20 cellular contexts compared by ENCODE assay signal in genomic region chr12:63928305-63928704, GRCh38.
DNase-seq lines count a peak whose midpoint lies in the region; ATAC-seq, FAIRE-seq and TF ChIP-seq lines count a peak whose summit lies in the region.
"Had no signal": no experiment of that assay in that cellular context is flagged by ENCODE, and none has a peak within 500 bp of the region (broad histone marks: within the 10 kb centered on the region; RNA-seq: fewer than 3 reads in every experiment).

No MANE protein-coding gene starts in this region.

- H3K27me3 ChIP-seq in psoas muscle (ENCODE audit: insufficient read depth in 3 of 3, low read length in 2 of 3), result peaks cover 0 to 2% (median 0%) of the 10 kb centered on the region in 3 donors
- H3K27me3 ChIP-seq in HepG2 (ENCODE audit: control insufficient read depth in 1 of 2, insufficient read depth in 2 of 2, low read length in 2 of 2), result no peaks in the 10 kb centered on the region
- H3K27me3 ChIP-seq in ascending aorta, result no peaks in the 10 kb centered on the region
- H3K27me3 ChIP-seq: adrenal gland had no signal

- H3K27ac ChIP-seq in psoas muscle, result no peak overlapping the region
- no peak overlapping the region for H3K27ac ChIP-seq in HepG2 (ENCODE audit: extremely low read length, insufficient read depth, low read length)
- H3K27ac ChIP-seq in ascending aorta, result no peak overlapping the region
- H3K27ac ChIP-seq: adrenal gland, C4-2B had no signal

- TF ChIP-seq POLR2A in HepG2 (IDR thresholded peaks at IDR 0.05; ENCODE audit: insufficient read depth in 1 of 2, low read depth in 2 of 2, low read length in 2 of 2), result no peak

- intact Hi-C loops in psoas muscle (cut with DNase I), result no loop called here
- intact Hi-C loops in HepG2 (cut with micrococcal nuclease; ENCODE audit: unreplicated experiment), result no loop called here
- intact Hi-C loops in ascending aorta (cut with DNase I), result no loop called here

- H2AFZ ChIP-seq in HepG2 (ENCODE audit: low read length), result no peak overlapping the region

- no peak overlapping the region for H3K9ac ChIP-seq in HepG2 (ENCODE audit: insufficient read depth, low read depth, low read length)

- TF ChIP-seq RAD21 in HepG2 (CRISPR knock-in tag; IDR thresholded peaks at IDR 0.05), result no peak

- no peaks in the 10 kb centered on the region for H3K36me3 ChIP-seq in psoas muscle (ENCODE audit: insufficient read depth in 1 of 2, low read depth in 1 of 2)
- no peaks in the 10 kb centered on the region for H3K36me3 ChIP-seq in HepG2 (replicated peaks in 1 of 2; ENCODE audit: control insufficient read depth in 1 of 2, insufficient read depth in 2 of 2, low read length in 2 of 2)
- no peaks in the 10 kb centered on the region for H3K36me3 ChIP-seq in ascending aorta
- H3K36me3 ChIP-seq: adrenal gland had no signal

- H3K79me2 ChIP-seq in HepG2 (ENCODE audit: insufficient read depth, low read length), result no peaks in the 10 kb centered on the region

- in situ Hi-C loops in HepG2 (cut with HindIII; ENCODE audit: extremely low pct_ligation_motif_present, low pct_unique_long_range_greater_than_20kb), result no loop called here

- TF ChIP-seq CTCF in psoas muscle (IDR thresholded peaks at IDR 0.05) (no peak), HepG2 (CRISPR knock-in tag; IDR thresholded peaks at IDR 0.05) (no peak), ascending aorta (IDR thresholded peaks at IDR 0.05) (no peak)

- H4K20me1 ChIP-seq in HepG2 (ENCODE audit: insufficient read depth, low read length), result no peaks in the 10 kb centered on the region

- no peak overlapping the region for H3K4me2 ChIP-seq in HepG2 (ENCODE audit: low read depth, low read length)

- 94 to 97% (median 95%) methylated on average over 2 of the region's 2 CpGs for WGBS in psoas muscle, 3 donors
- 85% methylated on average over 2 of the region's 2 CpGs for WGBS in HepG2 (ENCODE audit: low lambda C conversion rate)

- peaks cover 3% of the 10 kb centered on the region for H3K9me3 ChIP-seq in iPS-18c (ENCODE audit: control insufficient read depth, insufficient read depth, low read length)
- H3K9me3 ChIP-seq in psoas muscle, result no peaks in the 10 kb centered on the region
- H3K9me3 ChIP-seq in HepG2 (ENCODE audit: low read length), result no peaks in the 10 kb centered on the region
- no peaks in the 10 kb centered on the region for H3K9me3 ChIP-seq in ascending aorta
- H3K9me3 ChIP-seq: adrenal gland had no signal

- 0 out of 2 replicates have a peak overlapping the region, but pooled peaks have one; percentile 3 for H3K4me3 ChIP-seq in iPS-18c (ENCODE audit: insufficient read depth, low read depth, low read length)
- H3K4me3 ChIP-seq in psoas muscle, result no peak overlapping the region
- no peak overlapping the region for H3K4me3 ChIP-seq in HepG2 (replicated peaks in 1 of 3; ENCODE audit: insufficient read depth in 1 of 3, low read depth in 2 of 3, low read length in 3 of 3)
- H3K4me3 ChIP-seq in ascending aorta, result no peak overlapping the region
- H3K4me3 ChIP-seq: adrenal gland had no signal

- DNase-seq in activated CD4-positive, alpha-beta T cell treated with anti-CD3 and anti-CD28 coated beads for 48 hours, result peak; percentile 16
- no peak for DNase-seq in activated CD4-positive, alpha-beta T cell treated with anti-CD3 and anti-CD28 coated beads, Interleukin-2, amount 50 U/mL, for 4 hours
- DNase-seq in psoas muscle (no peak), HepG2 (ENCODE audit: low spot score) (no peak), ascending aorta (ENCODE audit: low spot score in 2 of 2) (no peak)
- DNase-seq: 8988T; activated T-cell treated with anti-CD3 and anti-CD28 coated beads, Interleukin-2, amount 50 U/mL, for 72 hours; adrenal gland; central memory CD4-positive, alpha-beta T cell; effector memory CD8-positive, alpha-beta T cell; hippocampal formation; Karpas-422; midbrain; NCI-H1417 treated with DMSO at 0.1 percent for 48 hours; NCI-H446 treated with DMSO at 0.1 percent for 48 hours; retina had no signal

- CTCF ChIA-PET in HepG2 (lab: Yijun Ruan, JAX; ENCODE audit: low intra/inter-chr PET ratio, low total read pairs), result no interaction called here

- no TSS peak for BruUV-seq in HepG2 (replicated peaks; lab: Mats Ljungman, UMichigan)

- H3K4me1 ChIP-seq in psoas muscle, result no peaks in the 10 kb centered on the region
- H3K4me1 ChIP-seq in HepG2 (ENCODE audit: insufficient read depth, low read length), result no peaks in the 10 kb centered on the region
- no peaks in the 10 kb centered on the region for H3K4me1 ChIP-seq in ascending aorta

- TF ChIP-seq EP300 in HepG2 (IDR thresholded peaks at IDR 0.05; ENCODE audit: low read depth in 2 of 2, low read length in 2 of 2) (no peak), HepG2 (CRISPR knock-in tag; IDR thresholded peaks at IDR 0.05; ENCODE audit: borderline replicate concordance) (no peak)

- FAIRE-seq in HepG2 (lab: Jason Lieb, UNC), result no peak

- ATAC-seq in GM21390 (IDR thresholded peaks at IDR 0.05; ENCODE audit: unreplicated experiment) (peak; percentile 71), HG02973 (IDR thresholded peaks at IDR 0.05; ENCODE audit: unreplicated experiment) (peak; percentile 76), psoas muscle (no peak), HepG2 (no peak)
- ATAC-seq: effector memory CD8-positive, alpha-beta T cell had no signal

- POLR2A ChIA-PET in HepG2 (lab: Yijun Ruan, JAX), result no interaction called here

TF ChIP-seq in HepG2, 621 proteins besides CTCF, POLR2A, EP300 and RAD21:
- no peak for TF ChIP-seq ZNF264 (CRISPR knock-in tag; IDR thresholded peaks at IDR 0.05)
- TF ChIP-seq CCDC6 (CRISPR knock-in tag; IDR thresholded peaks at IDR 0.05), result no peak
- TF ChIP-seq CREBL2 (CRISPR knock-in tag; IDR thresholded peaks at IDR 0.05; ENCODE audit: borderline replicate concordance), result no peak
- no peak for TF ChIP-seq SIX4 (CRISPR knock-in tag; IDR thresholded peaks at IDR 0.05)
- no peak for TF ChIP-seq ZNF274 (CRISPR knock-in tag; IDR thresholded peaks at IDR 0.05)

Comparison
In these comparisons a context has a peak if more than half of its experiments do, and no peak if none do; other contexts are left out.
1. ATAC-seq: peak in GM21390 (single experiment) and HG02973 (single experiment); none in psoas muscle (0 of 4) and HepG2 (single experiment).